ENCODE assay signal across 8 cellular contexts in genomic region chr7:69564454-69565417, GRCh38. TPM values are rescaled to one million over a fixed set of nuclear protein-coding genes. Genes with fewer than 3 reads are reported as not detected.
A peak's percentile ranks its signal among the peaks of the same experiment; 100 is the strongest.
DNase-seq lines count a peak whose midpoint lies in the region; ATAC-seq, FAIRE-seq and TF ChIP-seq lines count a peak whose summit lies in the region.

No MANE protein-coding gene starts in this region.

- TF ChIP-seq POLR2A in GM12892 (IDR thresholded peaks at IDR 0.05; ENCODE audit: low read depth, low read length) = no peak

- FAIRE-seq in GM12892 (lab: Jason Lieb, UNC) = no peak

- DNase-seq in DMS153 (lab: John Stamatoyannopoulos, UW) (peak; percentile 73), NCI-H345 (lab: John Stamatoyannopoulos, UW) (peak; percentile 89), fibroblast of peridontal ligament (ENCODE audit: extremely low read depth) (peak; percentile 7), GM12892 (ENCODE audit: insufficient read length) (no peak), UCSD-AML1 (lab: John Stamatoyannopoulos, UW; ENCODE audit: unreplicated experiment) (no peak)
- DNase-seq in stimulated activated CD4-positive, alpha-beta T cell treated with anti-CD3 and anti-CD28 coated beads, Interleukin-4, amount 100 ng/mL, for 1 hour = no peak

- peak overlapping the region; percentile 68 for H3K27ac ChIP-seq in temporal lobe (ENCODE audit: low read depth, low read length)

- ATAC-seq in HG02610 (IDR thresholded peaks at IDR 0.05; ENCODE audit: unreplicated experiment) = peak; percentile 81

RNA-seq across cellular contexts. Expression of gene AUTS2, which starts 33.5 kb away (rescaled TPM):
- 88.8 TPM for total RNA-seq in temporal lobe
- 12.6 TPM for polyA plus RNA-seq in GM12892 (2012; ENCODE audit: missing spikeins)

Comparison
In these comparisons a context has a peak if more than half of its experiments do, and no peak if none do; other contexts are left out.
1. DNase-seq: peak in DMS153 (single experiment), NCI-H345 (single experiment) and fibroblast of peridontal ligament (single experiment); none in stimulated activated CD4-positive, alpha-beta T cell treated with anti-CD3 and anti-CD28 coated beads, Interleukin-4, amount 100 ng/mL, for 1 hour (single experiment), GM12892 (single experiment) and UCSD-AML1 (single experiment).